In the genomic region with DNA sequence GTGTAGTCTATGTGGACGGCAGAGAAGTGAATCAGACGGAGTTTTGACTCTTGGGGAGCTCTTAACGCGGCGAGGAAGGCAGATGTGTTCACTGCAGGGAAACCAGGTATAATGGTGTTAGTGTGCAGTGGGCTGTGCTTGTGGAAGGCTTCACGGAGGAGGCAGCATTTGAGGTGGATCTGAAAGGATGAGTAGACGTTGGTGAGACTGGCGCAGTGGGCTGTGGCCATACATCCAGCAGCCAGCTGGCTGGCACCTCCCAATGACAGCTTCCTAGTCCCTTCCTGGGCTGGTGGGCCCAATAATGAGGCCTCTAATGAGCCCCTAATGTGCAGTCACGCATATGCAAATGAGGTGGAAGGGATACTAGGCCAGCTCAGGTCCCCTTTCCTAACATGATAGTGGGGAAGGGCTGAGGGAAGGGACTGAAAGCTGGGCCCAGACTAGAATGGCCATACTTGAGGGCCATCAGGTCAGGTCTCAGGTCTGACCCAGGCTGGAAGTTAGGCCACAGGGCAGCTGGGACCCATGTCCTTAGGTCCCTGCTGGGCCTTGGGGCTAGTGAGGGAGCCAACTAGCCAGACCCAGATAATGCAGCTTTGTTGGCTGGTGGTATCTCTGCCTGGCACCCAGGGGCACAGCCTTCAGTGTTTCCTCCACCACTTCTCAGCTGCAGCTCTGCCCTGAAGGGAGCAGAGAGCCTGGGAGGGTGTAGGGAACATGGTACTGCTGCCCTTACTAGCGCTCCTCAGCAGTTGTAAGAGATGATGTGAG, we compare ENCODE assay signal across 11 cellular contexts. TPM values are rescaled to one million over a fixed set of nuclear protein-coding genes. Genes with fewer than 3 reads are reported as not detected.
DNase-seq lines count a peak whose midpoint lies in the region; ATAC-seq and TF ChIP-seq lines count a peak whose summit lies in the region.
"Had no signal": no experiment of that assay in that cellular context is flagged by ENCODE, and none has a peak within 500 bp of the region (broad histone marks: within the 10 kb centered on the region; RNA-seq: fewer than 3 reads in every experiment).

No MANE protein-coding gene starts in this region.

- H3K27ac Mint-ChIP-seq in natural killer cell treated with Interleukin-12 subunit alpha and Interleukin-12 subunit beta and Interleukin-15 and Interleukin-18, amount 100 ng/mL, for 72 hours, result peak overlapping the region; percentile 96 to 97

- ATAC-seq in heart right ventricle, result no peak
- no peak for ATAC-seq in natural killer cell treated with Interleukin-12 subunit alpha and Interleukin-12 subunit beta and Interleukin-15 and Interleukin-18, amount 100 ng/mL, for 72 hours
- no peak for ATAC-seq in HG03571 (IDR thresholded peaks at IDR 0.05; ENCODE audit: unreplicated experiment)
- no peak for ATAC-seq in GM18519 (IDR thresholded peaks at IDR 0.05; ENCODE audit: low FRiP score, unreplicated experiment)

- no peak for DNase-seq in heart right ventricle
- DNase-seq in cardiac septum (ENCODE audit: low spot score), result no peak
- peak in 47 of 61 donors; percentile 21 to 82 (median 54) for DNase-seq in caudate nucleus (lab: John Stamatoyannopoulos, UW)
- no peak for DNase-seq in natural killer cell treated with Interleukin-12 subunit alpha and Interleukin-12 subunit beta and Interleukin-15 and Interleukin-18, amount 100 ng/mL, for 72 hours (ENCODE audit: low spot score)
- no peak for DNase-seq in germinal center (ENCODE audit: low spot score)
- DNase-seq in OCI-M1 (lab: John Stamatoyannopoulos, UW), result no peak
- DNase-seq: central memory CD4-positive, alpha-beta T cell; NCI-H510A treated with DMSO at 0.1 percent for 48 hours had no signal

- intact Hi-C loops in heart right ventricle (cut with DNase I) (loop anchor here in 2 of 10 donors (5.0 kb wide), 2 partner anchors 62 to 122 kb away; a partner anchor contains a TSS), cardiac septum (cut with DNase I) (no loop called here)

- peaks cover 6% of the 10 kb centered on the region for H3K36me3 Mint-ChIP-seq in natural killer cell treated with Interleukin-12 subunit alpha and Interleukin-12 subunit beta and Interleukin-15 and Interleukin-18, amount 100 ng/mL, for 72 hours

- H3K27ac ChIP-seq in heart right ventricle (peak overlapping the region; percentile 83 to 100 (median 98)), caudate nucleus (ENCODE audit: low read depth, low read length) (peak overlapping the region; percentile 98)

- H3K9me3 ChIP-seq in heart right ventricle, result no peaks in the 10 kb centered on the region
- H3K9me3 ChIP-seq: right lobe of liver had no signal

- H3K36me3 ChIP-seq in heart right ventricle, result peaks cover 0 to 36% (median 0%) of the 10 kb centered on the region in 9 donors
- H3K36me3 ChIP-seq: right lobe of liver had no signal

- WGBS in heart right ventricle, 2 donors, result 73 to 74% methylated on average over 10 of the region's 10 CpGs

- H3K27me3 ChIP-seq in heart right ventricle, result no peaks in the 10 kb centered on the region
- H3K27me3 ChIP-seq: right lobe of liver had no signal

- no peak for TF ChIP-seq CTCF in heart right ventricle (IDR thresholded peaks at IDR 0.05)

- H3K4me3 ChIP-seq in heart right ventricle, result peak overlapping the region in 5 of 10 donors; percentile 36 to 78 (median 57)
- H3K4me3 ChIP-seq: right lobe of liver had no signal

- H3K4me1 ChIP-seq in heart right ventricle, result peaks cover 35 to 83% (median 75%) of the 10 kb centered on the region in 9 donors

- peaks cover 58 to 62% of the 10 kb centered on the region in 2 donors for H3K4me1 Mint-ChIP-seq in natural killer cell treated with Interleukin-12 subunit alpha and Interleukin-12 subunit beta and Interleukin-15 and Interleukin-18, amount 100 ng/mL, for 72 hours (ENCODE audit: low read depth in 2 of 2)

- no peaks in the 10 kb centered on the region for H3K27me3 Mint-ChIP-seq in natural killer cell treated with Interleukin-12 subunit alpha and Interleukin-12 subunit beta and Interleukin-15 and Interleukin-18, amount 100 ng/mL, for 72 hours

- H3K9me3 Mint-ChIP-seq in natural killer cell treated with Interleukin-12 subunit alpha and Interleukin-12 subunit beta and Interleukin-15 and Interleukin-18, amount 100 ng/mL, for 72 hours, result no peaks in the 10 kb centered on the region

- H3K4me3 Mint-ChIP-seq in natural killer cell treated with Interleukin-12 subunit alpha and Interleukin-12 subunit beta and Interleukin-15 and Interleukin-18, amount 100 ng/mL, for 72 hours, result peak overlapping the region; percentile 89

RNA-seq across cellular contexts. Expression of a gene that starts 3.8 kb away (rescaled TPM):
- total RNA-seq in heart right ventricle (100 to 1,000 TPM; 277 to 364 (median 325) TPM), cardiac septum (262 TPM)
- 100 to 1,000 TPM; 176 to 225 TPM for polyA plus RNA-seq in heart right ventricle
- total RNA-seq in natural killer cell treated with Interleukin-12 subunit alpha and Interleukin-12 subunit beta and Interleukin-15 and Interleukin-18, amount 100 ng/mL, for 72 hours, result 100 to 1,000 TPM; 153 to 196 TPM

RNA-seq across cellular contexts. Expression of a gene that starts 10.5 kb away (rescaled TPM):
- 10 to 100 TPM; 41.6 to 62.6 (median 48.4) TPM for total RNA-seq in heart right ventricle
- 10 to 100 TPM; 33.6 to 73.8 TPM for polyA plus RNA-seq in heart right ventricle
- total RNA-seq in cardiac septum, result 47.9 TPM
- total RNA-seq in natural killer cell treated with Interleukin-12 subunit alpha and Interleukin-12 subunit beta and Interleukin-15 and Interleukin-18, amount 100 ng/mL, for 72 hours, result 10 to 100 TPM; 58.4 to 69.2 TPM

RNA-seq across cellular contexts. Expression of a gene that starts 34.8 kb away (rescaled TPM):
- total RNA-seq in heart right ventricle (1 to 10 TPM in 3 of 10 donors, under 1 TPM in 7; 0.53 to 2.0 (median 0.73) TPM), cardiac septum (1.7 TPM)
- under 1 TPM; 0.58 to 0.80 TPM for polyA plus RNA-seq in heart right ventricle
- total RNA-seq in natural killer cell treated with Interleukin-12 subunit alpha and Interleukin-12 subunit beta and Interleukin-15 and Interleukin-18, amount 100 ng/mL, for 72 hours, result under 1 TPM in 1 of 2 donors, not detected in 1; 0.08 TPM

Comparison
In these comparisons a context has a peak if more than half of its experiments do, and no peak if none do; other contexts are left out.
1. DNase-seq: peak in caudate nucleus (47 of 61); none in heart right ventricle (0 of 2), cardiac septum (single experiment), natural killer cell treated with Interleukin-12 subunit alpha and Interleukin-12 subunit beta and Interleukin-15 and Interleukin-18, amount 100 ng/mL, for 72 hours (single experiment), germinal center (single experiment) and OCI-M1 (single experiment).